13 cellular contexts compared by ENCODE assay signal in genomic region chr7:35424440-35424839, GRCh38.
DNase-seq lines count a peak whose midpoint lies in the region; ATAC-seq and TF ChIP-seq lines count a peak whose summit lies in the region.
"Had no signal": no experiment of that assay in that cellular context is flagged by ENCODE, and none has a peak within 500 bp of the region (broad histone marks: within the 10 kb centered on the region; RNA-seq: fewer than 3 reads in every experiment).

No MANE protein-coding gene starts in this region.

- H3K9ac ChIP-seq in SK-N-SH, result no peak overlapping the region
- H3K9ac ChIP-seq in trophoblast cell (ENCODE audit: low read length), result no peak overlapping the region
- H3K9ac ChIP-seq: BLaER1 had no signal

- no peak overlapping the region for H3K18ac ChIP-seq in trophoblast cell (ENCODE audit: low read length)

- H3K9me2 ChIP-seq in SK-N-SH, result no peaks in the 10 kb centered on the region

- no peaks in the 10 kb centered on the region for H3K27me3 ChIP-seq in SK-N-SH (ENCODE audit: insufficient read depth)
- no peaks in the 10 kb centered on the region for H3K27me3 ChIP-seq in trophoblast cell (ENCODE audit: insufficient read depth, low read length)
- H3K27me3 ChIP-seq: BLaER1 had no signal

- 59% methylated on average over 4 of the region's 4 CpGs for WGBS in SK-N-SH (ENCODE audit: low lambda C conversion rate)
- WGBS in trophoblast cell (ENCODE audit: extremely low coverage, insufficient coverage, insufficient read length), result no CpG with 5 or more reads among the region's 4 CpGs

- no peaks in the 10 kb centered on the region for H4K20me1 ChIP-seq in SK-N-SH (ENCODE audit: insufficient read depth)
- H4K20me1 ChIP-seq: BLaER1 had no signal

- H3K4me2 ChIP-seq in SK-N-SH (no peak overlapping the region), trophoblast cell (ENCODE audit: low read length) (no peak overlapping the region)
- H3K4me2 ChIP-seq: BLaER1, GM23338 had no signal

- H3K36me3 ChIP-seq in SK-N-SH (replicated peaks in 1 of 2; ENCODE audit: control insufficient read depth in 1 of 2, insufficient read depth in 2 of 2, low read length in 1 of 2) (no peaks in the 10 kb centered on the region), trophoblast cell (ENCODE audit: control insufficient read depth in 1 of 2, insufficient read depth in 2 of 2, low read length in 2 of 2) (peaks cover 0 to 3% of the 10 kb centered on the region in 2 experiments)
- H3K36me3 ChIP-seq: BLaER1 had no signal

- H2BK120ac ChIP-seq in trophoblast cell (ENCODE audit: insufficient read depth, low read length, poor library complexity), result peak overlapping the region; percentile 40

- TF ChIP-seq RAD21 in SK-N-SH (IDR thresholded peaks at IDR 0.05; ENCODE audit: low read length), result no peak

- no peaks in the 10 kb centered on the region for H3F3A ChIP-seq in SK-N-SH (replicated peaks; ENCODE audit: insufficient read depth)

- TF ChIP-seq EP300 in SK-N-SH (IDR thresholded peaks at IDR 0.05; ENCODE audit: borderline replicate concordance in 1 of 2, low read depth in 1 of 2, low read length in 1 of 2), result no peak

- no peak overlapping the region for H4K8ac ChIP-seq in trophoblast cell (ENCODE audit: low read depth, low read length)

- H3K79me2 ChIP-seq in SK-N-SH (ENCODE audit: insufficient read depth) (no peaks in the 10 kb centered on the region), trophoblast cell (ENCODE audit: control insufficient read depth, insufficient read depth, low read length, poor library complexity) (no peaks in the 10 kb centered on the region)

- peak overlapping the region; percentile 92 for H2BK12ac ChIP-seq in trophoblast cell (ENCODE audit: low read length)

- no peaks in the 10 kb centered on the region for H3K79me1 ChIP-seq in trophoblast cell (ENCODE audit: low read length)

- H3K14ac ChIP-seq in trophoblast cell (ENCODE audit: low read length), result no peak overlapping the region

- DNase-seq in SK-N-SH (no peak), trophoblast cell (no peak), substantia nigra (lab: John Stamatoyannopoulos, UW) (no peak), DMS79 treated with DMSO at 0.1 percent for 48 hours (lab: John Stamatoyannopoulos, UW) (no peak)
- DNase-seq: GDM1 had no signal

- no peak overlapping the region for H3K23ac ChIP-seq in trophoblast cell (ENCODE audit: low read length)

- no peak overlapping the region for H4K91ac ChIP-seq in trophoblast cell (ENCODE audit: low read depth, low read length)

- CTCF ChIA-PET in SK-N-SH (lab: Yijun Ruan, JAX), result interaction anchor here (0.6 to 19.5 kb wide), 34 partner anchors 10 to 350 kb away, joined by 3 to 294 read pairs (median 5); no protein-coding TSS in a partner anchor

- no peaks in the 10 kb centered on the region; a peak in 1 of 4 replicates for H3K4me1 ChIP-seq in SK-N-SH (ENCODE audit: control insufficient read depth in 1 of 2, insufficient read depth in 2 of 2, low read depth in 1 of 2, low read length in 1 of 2)
- no peaks in the 10 kb centered on the region for H3K4me1 ChIP-seq in trophoblast cell (ENCODE audit: control insufficient read depth in 1 of 2, insufficient read depth in 2 of 2, low read length in 2 of 2)
- H3K4me1 ChIP-seq: BLaER1, Caco-2 had no signal

- H3K27ac ChIP-seq in SK-N-SH (ENCODE audit: low read depth in 2 of 2, low read length in 1 of 2) (no peak overlapping the region), trophoblast cell (ENCODE audit: low read depth, low read length) (no peak overlapping the region), substantia nigra (ENCODE audit: low read depth, low read length, poor library complexity, severe bottlenecking) (no peak overlapping the region)
- H3K27ac ChIP-seq: 22Rv1, BLaER1, C4-2B had no signal

- TF ChIP-seq CTCF in SK-N-SH (IDR thresholded peaks at IDR 0.05), result no peak

- no peak overlapping the region for H3K4ac ChIP-seq in trophoblast cell (ENCODE audit: low read depth, low read length)

- no peak overlapping the region for H2BK5ac ChIP-seq in trophoblast cell (ENCODE audit: low read depth, low read length, poor library complexity)

- POLR2A ChIA-PET in SK-N-SH (lab: Yijun Ruan, JAX), result no interaction called here

- H2AFZ ChIP-seq in SK-N-SH (ENCODE audit: low read depth) (no peak overlapping the region), trophoblast cell (ENCODE audit: insufficient read depth, low read length, poor library complexity) (no peak overlapping the region)
- H2AFZ ChIP-seq: GM23338 had no signal

- H2AK5ac ChIP-seq in trophoblast cell (ENCODE audit: low read length), result no peak overlapping the region

- 0 out of 2 replicates have a peak, but pooled peaks cover 7% of the 10 kb centered on the region for H3K9me3 ChIP-seq in SK-N-SH
- H3K9me3 ChIP-seq in trophoblast cell (ENCODE audit: insufficient read depth, low read depth, low read length), result peaks cover 3% of the 10 kb centered on the region
- H3K9me3 ChIP-seq: Caco-2 had no signal

- ATAC-seq in SK-N-SH treated with all-trans-retinoic acid at 6 μM for 48 hours (no peak), HG03378 (IDR thresholded peaks at IDR 0.05; ENCODE audit: unreplicated experiment) (peak; percentile 12)

- H3K4me3 ChIP-seq in SK-N-SH (ENCODE audit: low read depth in 2 of 2, low read length in 1 of 2), result no peak overlapping the region
- no peak overlapping the region for H3K4me3 ChIP-seq in trophoblast cell (ENCODE audit: low read depth, low read length)
- H3K4me3 ChIP-seq: BLaER1, GM12878, GM23338 had no signal

- H4K12ac ChIP-seq in trophoblast cell (ENCODE audit: low read depth, low read length), result no peak overlapping the region

TF ChIP-seq in SK-N-SH treated with all-trans-retinoic acid at 6 μM for 48 hours, 23 proteins besides CTCF, POLR2A, EP300 and RAD21:
- TF ChIP-seq ZNF8 (CRISPR knock-in tag; IDR thresholded peaks at IDR 0.05) (peak; percentile 91), OSR1 (CRISPR knock-in tag; IDR thresholded peaks at IDR 0.05) (no peak), ZNF70 (CRISPR knock-in tag; IDR thresholded peaks at IDR 0.05) (no peak), ZFP30 (CRISPR knock-in tag; IDR thresholded peaks at IDR 0.05) (no peak), ARNTL (CRISPR knock-in tag; IDR thresholded peaks at IDR 0.05; ENCODE audit: borderline replicate concordance, low read depth) (no peak)
TF ChIP-seq in SK-N-SH treated with all-trans-retinoic acid at 6 μM for 48 hours: peak in this region for 1.

TF ChIP-seq in SK-N-SH, 30 proteins besides CTCF, POLR2A, EP300 and RAD21:
- TF ChIP-seq SMC3 (IDR thresholded peaks at IDR 0.05; ENCODE audit: low read depth, low read length) (no peak), GABPA (IDR thresholded peaks at IDR 0.05; ENCODE audit: low read depth) (no peak), EZH2phosphoT487 (IDR thresholded peaks at IDR 0.05; ENCODE audit: borderline replicate concordance, low read depth) (no peak), MAX (IDR thresholded peaks at IDR 0.05; ENCODE audit: low read depth) (no peak), TAF1 (IDR thresholded peaks at IDR 0.05; ENCODE audit: borderline replicate concordance, low read depth, low read length) (no peak)
